20 cellular contexts compared by ENCODE assay signal in the genomic region with DNA sequence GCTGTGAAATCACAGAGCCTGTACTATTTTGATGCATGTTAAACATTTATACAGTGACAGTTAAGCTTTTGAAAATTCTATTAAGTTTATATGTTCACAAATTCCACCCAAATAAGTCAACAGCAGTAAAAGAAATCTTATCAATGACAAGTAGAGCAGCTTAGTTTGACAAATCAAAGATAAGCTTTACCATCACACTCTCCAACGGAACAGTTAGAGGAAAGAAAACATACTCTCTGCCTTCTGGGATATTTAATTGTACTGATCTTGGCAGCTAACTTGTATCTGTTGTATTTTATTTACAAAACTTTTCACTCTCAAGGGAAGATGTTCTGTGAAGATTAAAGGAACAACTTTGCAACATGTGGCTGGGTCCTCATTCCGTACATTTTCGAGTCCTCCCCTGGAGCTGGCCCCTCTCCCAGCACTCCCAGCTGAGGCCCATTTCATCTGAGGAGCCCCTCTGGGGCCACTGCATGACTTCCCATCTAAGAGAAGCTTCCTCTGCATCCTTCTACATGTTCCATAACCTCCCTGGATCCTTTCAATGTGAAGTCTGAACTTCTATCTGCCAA.
DNase-seq lines count a peak whose midpoint lies in the region; ATAC-seq and TF ChIP-seq lines count a peak whose summit lies in the region.
"Had no signal": no experiment of that assay in that cellular context is flagged by ENCODE, and none has a peak within 500 bp of the region (broad histone marks: within the 10 kb centered on the region; RNA-seq: fewer than 3 reads in every experiment).

No MANE protein-coding gene starts in this region.

- TF ChIP-seq CTCF in body of pancreas (IDR thresholded peaks at IDR 0.05) (no peak), tibial nerve (IDR thresholded peaks at IDR 0.05) (no peak)

- H3K27ac ChIP-seq in body of pancreas (no peak overlapping the region), mesendoderm (ENCODE audit: low read depth, low read length) (no peak overlapping the region), tibial nerve (peak overlapping the region in 2 of 4 donors; percentile 68 to 77)
- H3K27ac ChIP-seq: colonic mucosa, epithelial cell of prostate, PC-9 had no signal

- peak; percentile 18 to 46 (median 26) for DNase-seq in body of pancreas
- peak; percentile 73 for DNase-seq in fibroblast of the conjunctiva (ENCODE audit: low read depth)
- no peak for DNase-seq in mesendoderm
- DNase-seq in tibial nerve (ENCODE audit: low spot score in 2 of 2) = peak; percentile 45 to 60
- no peak for DNase-seq in posterior vena cava (ENCODE audit: low spot score)
- DNase-seq: BE2C; colonic mucosa; MV-4-11; NCI-H2107; NCI-H69; PC-9; stimulated activated CD4-positive, alpha-beta T cell treated with anti-CD3 and anti-CD28 coated beads, Interleukin-15, amount 100 ng/mL, for 24 hours; stimulated activated naive CD8-positive, alpha-beta T cell treated with anti-CD3 and anti-CD28 coated beads, Interleukin-15, amount 100 ng/mL, for 72 hours had no signal

- H3K4me1 ChIP-seq in body of pancreas (no peaks in the 10 kb centered on the region), mesendoderm (ENCODE audit: control insufficient read depth, low read depth, low read length) (no peaks in the 10 kb centered on the region), tibial nerve (peaks cover 0 to 81% (median 19%) of the 10 kb centered on the region in 4 donors)
- H3K4me1 ChIP-seq: colonic mucosa had no signal

- no peak overlapping the region for H2BK15ac ChIP-seq in mesendoderm (replicated peaks; ENCODE audit: low read depth)

- H2BK5ac ChIP-seq in mesendoderm (ENCODE audit: low read length) = no peak overlapping the region

- WGBS in body of pancreas, 2 donors = 55 to 57% methylated on average over 3 of the region's 3 CpGs
- WGBS in mesendoderm (ENCODE audit: extremely low coverage, insufficient coverage, low lambda C conversion rate) = no CpG with 5 or more reads among the region's 3 CpGs
- WGBS in tibial nerve, 2 donors = 21 to 31% methylated on average over 3 of the region's 3 CpGs

- intact Hi-C loops in body of pancreas (cut with DNase I) (no loop called here), posterior vena cava (cut with DNase I) (no loop called here)

- no peak for TF ChIP-seq POLR2A in body of pancreas (IDR thresholded peaks at IDR 0.05)
- no peak for TF ChIP-seq POLR2A in tibial nerve (IDR thresholded peaks at IDR 0.05)

- no peaks in the 10 kb centered on the region for H3K9me3 ChIP-seq in body of pancreas
- H3K9me3 ChIP-seq in tibial nerve = no peaks in the 10 kb centered on the region
- H3K9me3 ChIP-seq: adrenal gland, BE2C, colonic mucosa, HAP-1 had no signal

- no peak overlapping the region for H3K56ac ChIP-seq in mesendoderm (ENCODE audit: low read length)

- H3K79me2 ChIP-seq in mesendoderm (ENCODE audit: control insufficient read depth, insufficient read depth, low read length) = no peaks in the 10 kb centered on the region

- H3K36me3 ChIP-seq in body of pancreas (replicated peaks in 1 of 2; ENCODE audit: insufficient read depth in 1 of 2, low read depth in 2 of 2) (peaks cover 0 to 2% of the 10 kb centered on the region in 2 donors), mesendoderm (ENCODE audit: control insufficient read depth, insufficient read depth, low read length) (no peaks in the 10 kb centered on the region), tibial nerve (peaks cover 0 to 26% (median 0%) of the 10 kb centered on the region in 3 donors)
- H3K36me3 ChIP-seq: BE2C, colonic mucosa had no signal

- no peak overlapping the region for H3K18ac ChIP-seq in mesendoderm (ENCODE audit: low read length)

- H3K4me2 ChIP-seq in mesendoderm (ENCODE audit: low read length) = no peak overlapping the region
- H3K4me2 ChIP-seq: PC-9 had no signal

- ATAC-seq in body of pancreas (peak; percentile 30), GM21529 (IDR thresholded peaks at IDR 0.05; ENCODE audit: unreplicated experiment) (no peak), HG03457 (IDR thresholded peaks at IDR 0.05; ENCODE audit: unreplicated experiment) (no peak), GM19023 (IDR thresholded peaks at IDR 0.05; ENCODE audit: unreplicated experiment) (no peak)
- ATAC-seq: HepG2; stimulated activated naive CD8-positive, alpha-beta T cell treated with anti-CD3 and anti-CD28 coated beads, Interleukin-15, amount 100 ng/mL, for 72 hours had no signal

- H3K9ac ChIP-seq in mesendoderm (ENCODE audit: low read length) = no peak overlapping the region

- no peak overlapping the region for H3K23ac ChIP-seq in mesendoderm (ENCODE audit: low read length)

- H3K79me1 ChIP-seq in mesendoderm (ENCODE audit: low read length) = no peaks in the 10 kb centered on the region

- no peak overlapping the region for H2AK5ac ChIP-seq in mesendoderm (ENCODE audit: low read length)

- H4K5ac ChIP-seq in mesendoderm (ENCODE audit: low read length) = no peak overlapping the region

- H2BK120ac ChIP-seq in mesendoderm (ENCODE audit: low read depth, low read length) = no peak overlapping the region

- peak overlapping the region; percentile 56 for H4K8ac ChIP-seq in mesendoderm (ENCODE audit: low read depth, low read length)

- no peak overlapping the region for H3K4ac ChIP-seq in mesendoderm (ENCODE audit: low read depth, low read length)

- TF ChIP-seq EP300 in tibial nerve (IDR thresholded peaks at IDR 0.05) = peak in 1 of 2 donors; percentile 74

- H3K4me3 ChIP-seq in body of pancreas = no peak overlapping the region
- H3K4me3 ChIP-seq in mesendoderm (ENCODE audit: low read length) = no peak overlapping the region
- no peak overlapping the region for H3K4me3 ChIP-seq in tibial nerve
- H3K4me3 ChIP-seq: adrenal gland, colonic mucosa, HAP-1, PC-9 had no signal

- no peaks in the 10 kb centered on the region for H3K27me3 ChIP-seq in body of pancreas
- no peaks in the 10 kb centered on the region for H3K27me3 ChIP-seq in mesendoderm (ENCODE audit: insufficient read depth, low read length, poor library complexity)
- no peaks in the 10 kb centered on the region for H3K27me3 ChIP-seq in tibial nerve
- H3K27me3 ChIP-seq: adrenal gland, BE2C, colonic mucosa had no signal

Comparison
In these comparisons a context has a peak if more than half of its experiments do, and no peak if none do; other contexts are left out.
1. DNase-seq: peak in body of pancreas (4 of 4), fibroblast of the conjunctiva (single experiment) and tibial nerve (2 of 2); none in mesendoderm (single experiment) and posterior vena cava (single experiment).